In genomic region chrX:118626346-118626745, GRCh38 we compare ENCODE assay signal across 27 cellular contexts.
DNase-seq lines count a peak whose midpoint lies in the region; ATAC-seq and TF ChIP-seq lines count a peak whose summit lies in the region.
"Had no signal": no experiment of that assay in that cellular context is flagged by ENCODE, and none has a peak within 500 bp of the region (broad histone marks: within the 10 kb centered on the region; RNA-seq: fewer than 3 reads in every experiment).

No MANE protein-coding gene starts in this region.

- TF ChIP-seq POLR2A in right lobe of liver (IDR thresholded peaks at IDR 0.05), result peak; percentile 18

- ATAC-seq in activated naive CD8-positive, alpha-beta T cell treated with anti-CD3 and anti-CD28 coated beads, Interleukin-2, amount 50 U/mL, for 24 hours, result no peak
- ATAC-seq in activated B cell treated with CpG ODN at 0.5 μM for 24 hours (ENCODE audit: low read depth) (no peak), right lobe of liver (peak; percentile 87 to 94 (median 90))

- no peak overlapping the region for H3K4me3 Mint-ChIP-seq in activated naive CD8-positive, alpha-beta T cell treated with anti-CD3 and anti-CD28 coated beads for 36 hours
- H3K4me3 Mint-ChIP-seq in activated naive CD8-positive, alpha-beta T cell treated with anti-CD3 and anti-CD28 coated beads, Interleukin-2, amount 50 U/mL, for 24 hours, result no peak overlapping the region
- H3K4me3 Mint-ChIP-seq in activated B cell treated with CpG ODN at 0.5 μM for 24 hours, result no peak overlapping the region
- H3K4me3 Mint-ChIP-seq: HFFc6 had no signal

- no peaks in the 10 kb centered on the region for H3K9me3 Mint-ChIP-seq in activated naive CD8-positive, alpha-beta T cell treated with anti-CD3 and anti-CD28 coated beads for 36 hours
- no peaks in the 10 kb centered on the region for H3K9me3 Mint-ChIP-seq in activated naive CD8-positive, alpha-beta T cell treated with anti-CD3 and anti-CD28 coated beads, Interleukin-2, amount 50 U/mL, for 24 hours
- H3K9me3 Mint-ChIP-seq in activated B cell treated with CpG ODN at 0.5 μM for 24 hours, result no peaks in the 10 kb centered on the region
- H3K9me3 Mint-ChIP-seq: HFFc6 had no signal

- TF ChIP-seq CTCF in activated B cell treated with CpG ODN at 0.5 μM for 24 hours (IDR thresholded peaks at IDR 0.05), result no peak
- no peak for TF ChIP-seq CTCF in right lobe of liver (IDR thresholded peaks at IDR 0.05)

- CTCF ChIA-PET in activated B cell treated with CpG ODN at 0.5 μM for 24 hours (lab: Charles Lee), result interaction anchor here (1.2 to 6.2 kb wide), 2 partner anchors 12 to 182 kb away, joined by 5 to 36 read pairs; no protein-coding TSS in a partner anchor

- H3K9me3 ChIP-seq in right lobe of liver, result no peaks in the 10 kb centered on the region
- H3K9me3 ChIP-seq: A549, HAP-1, MG63, SJSA1 had no signal

- H3K27ac Mint-ChIP-seq in activated naive CD8-positive, alpha-beta T cell treated with anti-CD3 and anti-CD28 coated beads for 36 hours, result peak overlapping the region; percentile 47
- no peak overlapping the region for H3K27ac Mint-ChIP-seq in activated naive CD8-positive, alpha-beta T cell treated with anti-CD3 and anti-CD28 coated beads, Interleukin-2, amount 50 U/mL, for 24 hours
- H3K27ac Mint-ChIP-seq in activated B cell treated with CpG ODN at 0.5 μM for 24 hours, result peak overlapping the region; percentile 30
- H3K27ac Mint-ChIP-seq: HFFc6 had no signal

- no peak overlapping the region for H3K4me3 ChIP-seq in right lobe of liver
- H3K4me3 ChIP-seq: A549, GM23248, HAP-1, MG63, PC-9, SJSA1 had no signal

- H3K4me1 ChIP-seq in right lobe of liver, result peaks cover 0 to 10% (median 0%) of the 10 kb centered on the region in 4 donors
- H3K4me1 ChIP-seq: A549, HAP-1, SJSA1 had no signal

- no peaks in the 10 kb centered on the region for H3K36me3 Mint-ChIP-seq in activated naive CD8-positive, alpha-beta T cell treated with anti-CD3 and anti-CD28 coated beads for 36 hours
- H3K36me3 Mint-ChIP-seq in activated naive CD8-positive, alpha-beta T cell treated with anti-CD3 and anti-CD28 coated beads, Interleukin-2, amount 50 U/mL, for 24 hours (ENCODE audit: low read depth), result peaks cover 12% of the 10 kb centered on the region
- peaks cover 30% of the 10 kb centered on the region for H3K36me3 Mint-ChIP-seq in activated B cell treated with CpG ODN at 0.5 μM for 24 hours (ENCODE audit: low read depth)

- H3K27me3 ChIP-seq in right lobe of liver, result no peaks in the 10 kb centered on the region
- H3K27me3 ChIP-seq: MG63, SJSA1 had no signal

- intact Hi-C loops in activated B cell treated with CpG ODN at 0.5 μM for 24 hours (cut with micrococcal nuclease) (no loop called here), right lobe of liver (cut with DNase I) (no loop called here)

- H3K4me1 Mint-ChIP-seq in activated naive CD8-positive, alpha-beta T cell treated with anti-CD3 and anti-CD28 coated beads for 36 hours, result peaks cover 3% of the 10 kb centered on the region
- H3K4me1 Mint-ChIP-seq in activated naive CD8-positive, alpha-beta T cell treated with anti-CD3 and anti-CD28 coated beads, Interleukin-2, amount 50 U/mL, for 24 hours, result no peaks in the 10 kb centered on the region
- peaks cover 5% of the 10 kb centered on the region for H3K4me1 Mint-ChIP-seq in activated B cell treated with CpG ODN at 0.5 μM for 24 hours

- POLR2A ChIA-PET in activated B cell treated with CpG ODN at 0.5 μM for 24 hours (lab: Charles Lee), result no interaction called here

- H3K36me3 ChIP-seq in right lobe of liver, result no peaks in the 10 kb centered on the region
- H3K36me3 ChIP-seq: MG63, SJSA1 had no signal

- 29% methylated on average over 4 of the region's 4 CpGs for WGBS in right lobe of liver (ENCODE audit: insufficient coverage, low coverage, low lambda C conversion rate, missing lambda C conversion rate)

- no peak for DNase-seq in activated naive CD8-positive, alpha-beta T cell treated with anti-CD3 and anti-CD28 coated beads for 36 hours
- DNase-seq in activated naive CD8-positive, alpha-beta T cell treated with anti-CD3 and anti-CD28 coated beads, Interleukin-2, amount 50 U/mL, for 24 hours, result no peak
- DNase-seq in activated B cell treated with CpG ODN at 0.5 μM for 24 hours, result no peak
- DNase-seq in right lobe of liver, result peak in 2 of 3 donors; percentile 22 to 64
- no peak for DNase-seq in NCI-H2171 (lab: John Stamatoyannopoulos, UW)
- DNase-seq in NCI-H1048 (lab: John Stamatoyannopoulos, UW), result no peak
- no peak for DNase-seq in NOMO-1 (lab: John Stamatoyannopoulos, UW; ENCODE audit: unreplicated experiment in 2 of 2)
- DNase-seq: AML-193; C1 segment of cervical spinal cord; DMS153; DND-41; GM23248; HFFc6; IMR-90; KG1; MG63; NCI-H2029; NCI-H446 treated with DMSO at 0.1 percent for 48 hours; NCI-H526; NCI-H82; NK-92 treated with Interleukin-12 subunit alpha and Interleukin-12 subunit beta, amount 100 ng/mL, for 24 hours; PC-9; Right ventricle myocardium superior; RPMI8226 had no signal

- peak overlapping the region in 1 of 3 donors; percentile 29 for H3K27ac ChIP-seq in right lobe of liver
- H3K27ac ChIP-seq: A549, GM23248, PC-9, SJSA1 had no signal

- no peaks in the 10 kb centered on the region for H3K27me3 Mint-ChIP-seq in activated naive CD8-positive, alpha-beta T cell treated with anti-CD3 and anti-CD28 coated beads for 36 hours
- H3K27me3 Mint-ChIP-seq in activated naive CD8-positive, alpha-beta T cell treated with anti-CD3 and anti-CD28 coated beads, Interleukin-2, amount 50 U/mL, for 24 hours, result no peaks in the 10 kb centered on the region
- no peaks in the 10 kb centered on the region for H3K27me3 Mint-ChIP-seq in activated B cell treated with CpG ODN at 0.5 μM for 24 hours

Comparison
In these comparisons a context has a peak if more than half of its experiments do, and no peak if none do; other contexts are left out.
1. DNase-seq: peak in right lobe of liver (2 of 3); none in activated naive CD8-positive, alpha-beta T cell treated with anti-CD3 and anti-CD28 coated beads for 36 hours (single experiment), activated naive CD8-positive, alpha-beta T cell treated with anti-CD3 and anti-CD28 coated beads, Interleukin-2, amount 50 U/mL, for 24 hours (single experiment), activated B cell treated with CpG ODN at 0.5 μM for 24 hours (single experiment), NCI-H2171 (single experiment), NCI-H1048 (single experiment) and NOMO-1 (0 of 2).
2. ATAC-seq: peak in right lobe of liver (4 of 4); none in activated naive CD8-positive, alpha-beta T cell treated with anti-CD3 and anti-CD28 coated beads, Interleukin-2, amount 50 U/mL, for 24 hours (single experiment) and activated B cell treated with CpG ODN at 0.5 μM for 24 hours (single experiment).